Comparison of ENCODE assay signal across 24 cellular contexts in genomic region chr6:127821431-127821830, GRCh38.
A peak's percentile ranks its signal among the peaks of the same experiment; 100 is the strongest.
DNase-seq lines count a peak whose midpoint lies in the region; ATAC-seq and TF ChIP-seq lines count a peak whose summit lies in the region.
"Had no signal": no experiment of that assay in that cellular context is flagged by ENCODE, and none has a peak within 500 bp of the region (broad histone marks: within the 10 kb centered on the region; RNA-seq: fewer than 3 reads in every experiment).

No MANE protein-coding gene starts in this region.

- H3K9me3 Mint-ChIP-seq in activated T-cell treated with anti-CD3 and anti-CD28 coated beads, Interleukin-2, amount 50 U/mL, for 24 hours, result peaks cover 10% of the 10 kb centered on the region
- peaks cover 10% of the 10 kb centered on the region for H3K9me3 Mint-ChIP-seq in stimulated activated naive CD8-positive, alpha-beta T cell treated with anti-CD3 and anti-CD28 coated beads, Interleukin-15, Interleukin-2, amounts not matched to agents 100 ng/mL and 50 ng/mL, for 24 hours
- H3K9me3 Mint-ChIP-seq in activated naive CD8-positive, alpha-beta T cell treated with anti-CD3 and anti-CD28 coated beads for 36 hours, result peaks cover 23% of the 10 kb centered on the region

- H3K36me3 Mint-ChIP-seq in activated T-cell treated with anti-CD3 and anti-CD28 coated beads, Interleukin-2, amount 50 U/mL, for 24 hours (ENCODE audit: low read depth), result peaks cover 46% of the 10 kb centered on the region
- H3K36me3 Mint-ChIP-seq in stimulated activated naive CD8-positive, alpha-beta T cell treated with anti-CD3 and anti-CD28 coated beads, Interleukin-15, Interleukin-2, amounts not matched to agents 100 ng/mL and 50 ng/mL, for 24 hours (ENCODE audit: low read depth), result peaks cover 44% of the 10 kb centered on the region
- peaks cover 62% of the 10 kb centered on the region for H3K36me3 Mint-ChIP-seq in activated naive CD8-positive, alpha-beta T cell treated with anti-CD3 and anti-CD28 coated beads for 36 hours

- TF ChIP-seq CTCF in dorsolateral prefrontal cortex (IDR thresholded peaks at IDR 0.05 in 54 of 56, conservative IDR thresholded peaks at IDR 0.05 in 2 of 56; ENCODE audit: low read depth in 1 of 56, partially characterized antibody in 56 of 56) (no peak), stomach (IDR thresholded peaks at IDR 0.05) (no peak)

- TF ChIP-seq POLR2A in stomach (IDR thresholded peaks at IDR 0.05), result no peak

- peaks cover 78% of the 10 kb centered on the region for H3K4me1 Mint-ChIP-seq in activated T-cell treated with anti-CD3 and anti-CD28 coated beads, Interleukin-2, amount 50 U/mL, for 24 hours (ENCODE audit: low read depth)
- peaks cover 82% of the 10 kb centered on the region for H3K4me1 Mint-ChIP-seq in stimulated activated naive CD8-positive, alpha-beta T cell treated with anti-CD3 and anti-CD28 coated beads, Interleukin-15, Interleukin-2, amounts not matched to agents 100 ng/mL and 50 ng/mL, for 24 hours (ENCODE audit: low read depth)
- peaks cover 68% of the 10 kb centered on the region for H3K4me1 Mint-ChIP-seq in activated naive CD8-positive, alpha-beta T cell treated with anti-CD3 and anti-CD28 coated beads for 36 hours

- no peak for DNase-seq in activated T-cell treated with anti-CD3 and anti-CD28 coated beads, Interleukin-2, amount 50 U/mL, for 24 hours
- no peak for DNase-seq in activated T-cell treated with anti-CD3 and anti-CD28 coated beads, Interleukin-2, amount 50 U/mL, for 1 hour
- no peak for DNase-seq in stimulated activated naive CD8-positive, alpha-beta T cell treated with anti-CD3 and anti-CD28 coated beads, Interleukin-15, Interleukin-2, amounts not matched to agents 100 U/mL and 50 U/mL, for 24 hours
- DNase-seq in activated naive CD8-positive, alpha-beta T cell treated with anti-CD3 and anti-CD28 coated beads for 36 hours, result no peak
- DNase-seq in dorsolateral prefrontal cortex (no peak), stomach (no peak), DMS53 treated with DMSO at 0.1 percent for 48 hours (lab: John Stamatoyannopoulos, UW; ENCODE audit: unreplicated experiment) (no peak)
- DNase-seq: C1 segment of cervical spinal cord; CD8-positive, alpha-beta memory T cell; DMS 273 treated with DMSO at 0.1 percent for 48 hours; DMS79 treated with DMSO at 0.1 percent for 48 hours; GF-D8; HCEC 1CT; KBM-7; MM.1S; NCI-H2029; NCI-H446; NCI-H524 treated with DMSO at 0.1 percent for 48 hours; NCI-H774; NK-92 treated with Interleukin-12 subunit alpha and Interleukin-12 subunit beta, amount 100 ng/mL, for 24 hours; PC-3; SJCRH30 had no signal

- no peak for ATAC-seq in stimulated activated naive CD8-positive, alpha-beta T cell treated with anti-CD3 and anti-CD28 coated beads, Interleukin-15, Interleukin-2, amounts not matched to agents 100 U/mL and 50 U/mL, for 24 hours
- ATAC-seq: PC-3, Right ventricle myocardium inferior had no signal

- H3K4me1 ChIP-seq in stomach, result no peaks in the 10 kb centered on the region
- H3K4me1 ChIP-seq: SJCRH30 had no signal

- peaks cover 0 to 4% (median 0%) of the 10 kb centered on the region in 45 donors for H3K27me3 ChIP-seq in dorsolateral prefrontal cortex
- H3K27me3 ChIP-seq in stomach, result no peaks in the 10 kb centered on the region
- H3K27me3 ChIP-seq: SJCRH30 had no signal

- H3K4me3 ChIP-seq in dorsolateral prefrontal cortex, result no peak overlapping the region
- H3K4me3 ChIP-seq in stomach, result no peak overlapping the region
- H3K4me3 ChIP-seq: SJCRH30 had no signal

- H3K27me3 Mint-ChIP-seq in activated T-cell treated with anti-CD3 and anti-CD28 coated beads, Interleukin-2, amount 50 U/mL, for 24 hours, result no peaks in the 10 kb centered on the region
- no peaks in the 10 kb centered on the region for H3K27me3 Mint-ChIP-seq in stimulated activated naive CD8-positive, alpha-beta T cell treated with anti-CD3 and anti-CD28 coated beads, Interleukin-15, Interleukin-2, amounts not matched to agents 100 ng/mL and 50 ng/mL, for 24 hours
- no peaks in the 10 kb centered on the region for H3K27me3 Mint-ChIP-seq in activated naive CD8-positive, alpha-beta T cell treated with anti-CD3 and anti-CD28 coated beads for 36 hours
- H3K27me3 Mint-ChIP-seq: CD8-positive, alpha-beta memory T cell had no signal

- H3K27ac ChIP-seq in dorsolateral prefrontal cortex (no peak overlapping the region), stomach (no peak overlapping the region)
- H3K27ac ChIP-seq: SJCRH30 had no signal

- no peak overlapping the region for H3K4me3 Mint-ChIP-seq in activated T-cell treated with anti-CD3 and anti-CD28 coated beads, Interleukin-2, amount 50 U/mL, for 24 hours
- H3K4me3 Mint-ChIP-seq in stimulated activated naive CD8-positive, alpha-beta T cell treated with anti-CD3 and anti-CD28 coated beads, Interleukin-15, Interleukin-2, amounts not matched to agents 100 ng/mL and 50 ng/mL, for 24 hours, result no peak overlapping the region
- peak overlapping the region; percentile 4 for H3K4me3 Mint-ChIP-seq in activated naive CD8-positive, alpha-beta T cell treated with anti-CD3 and anti-CD28 coated beads for 36 hours

- peak overlapping the region; percentile 79 for H3K27ac Mint-ChIP-seq in activated T-cell treated with anti-CD3 and anti-CD28 coated beads, Interleukin-2, amount 50 U/mL, for 24 hours
- peak overlapping the region; percentile 54 for H3K27ac Mint-ChIP-seq in stimulated activated naive CD8-positive, alpha-beta T cell treated with anti-CD3 and anti-CD28 coated beads, Interleukin-15, Interleukin-2, amounts not matched to agents 100 ng/mL and 50 ng/mL, for 24 hours
- peak overlapping the region; percentile 75 for H3K27ac Mint-ChIP-seq in activated naive CD8-positive, alpha-beta T cell treated with anti-CD3 and anti-CD28 coated beads for 36 hours

- H3K36me3 ChIP-seq in stomach, result no peaks in the 10 kb centered on the region
- H3K36me3 ChIP-seq: SJCRH30 had no signal

- no peaks in the 10 kb centered on the region for H3K9me3 ChIP-seq in stomach

- intact Hi-C loops in dorsolateral prefrontal cortex (cut with DNase I), result no loop called here
- intact Hi-C loops in stomach (cut with DNase I; ENCODE audit: low total_unique reads), result no loop called here

- TF ChIP-seq EP300 in stomach (IDR thresholded peaks at IDR 0.05), result no peak
